8 cellular contexts compared by ENCODE assay signal in the genomic region with DNA sequence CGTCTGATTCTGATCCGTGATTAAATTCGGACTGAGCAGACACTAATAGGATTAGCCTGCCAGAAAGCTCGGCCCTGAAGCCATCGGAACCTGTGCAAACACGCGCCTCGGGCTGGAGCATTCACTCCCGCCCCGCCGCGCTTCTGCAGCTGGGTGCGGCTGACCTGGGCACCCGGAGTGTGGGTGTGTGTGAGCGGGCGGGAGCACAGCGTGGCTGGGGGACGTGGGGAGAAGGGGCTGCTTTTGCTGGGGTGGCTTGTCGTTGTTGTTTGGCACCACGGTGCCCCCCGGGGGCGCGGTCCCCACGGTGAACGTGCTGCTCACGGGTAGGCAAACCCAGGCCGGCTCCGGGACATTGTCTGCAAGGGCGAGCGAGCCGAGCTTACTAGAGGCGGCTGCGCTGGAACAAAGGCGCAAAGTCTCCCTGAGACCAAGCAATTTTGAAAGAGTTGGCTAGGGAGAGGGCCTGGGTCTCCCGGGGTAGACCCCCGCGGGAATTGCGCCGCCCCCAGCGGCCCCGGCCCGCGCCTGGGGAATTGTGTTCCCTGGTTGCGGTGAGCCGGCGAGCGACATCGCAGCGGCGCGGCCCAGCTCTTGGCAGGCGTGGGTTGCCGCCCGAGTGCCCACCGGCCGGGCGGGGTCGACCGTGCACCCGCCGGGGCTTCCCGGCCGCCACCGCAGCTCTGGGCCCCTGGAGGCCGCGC. TPM values are rescaled to one million over a fixed set of nuclear protein-coding genes. Genes with fewer than 3 reads are reported as not detected.
DNase-seq lines count a peak whose midpoint lies in the region; ATAC-seq, FAIRE-seq and TF ChIP-seq lines count a peak whose summit lies in the region.

No MANE protein-coding gene starts in this region.

- 15% methylated on average over 11 of the region's 66 CpGs; no CpG with 5 or more reads in 1 of the 2 experiments for WGBS in IMR-90 (ENCODE audit: extremely low coverage in 2 of 2, insufficient read length in 1 of 2), 2 experiments
- 0 to 25% methylated on average over 57 to 66 of the region's 66 CpGs for WGBS in pancreas, 2 donors

- peak overlapping the region; percentile 77 for H3K9ac ChIP-seq in IMR-90 (ENCODE audit: low read depth, low read length)

- peak overlapping the region; percentile 37; the same call in 1 of the 2 replicates for H3K14ac ChIP-seq in IMR-90 (replicated peaks; ENCODE audit: low read depth, low read length)

- H4K8ac ChIP-seq in IMR-90 (ENCODE audit: low read depth in 2 of 2, low read length in 2 of 2): no peak overlapping the region

- H2AK9ac ChIP-seq in IMR-90 (replicated peaks; ENCODE audit: low read depth, low read length, poor library complexity): peak overlapping the region; percentile 84

- BruUV-seq in IMR-90 (replicated peaks; lab: Mats Ljungman, UMichigan): no TSS peak

- H3K27me3 ChIP-seq in IMR-90 (ENCODE audit: control insufficient read depth, insufficient read depth, low read length) (no peaks in the 10 kb centered on the region), pancreas (no peaks in the 10 kb centered on the region)

- H3K18ac ChIP-seq in IMR-90 (ENCODE audit: low read depth, low read length): peak overlapping the region; percentile 36; the same call in 1 of the 2 replicates

- POLR2A ChIA-PET in IMR-90 (lab: Charles Lee; ENCODE audit: unreplicated experiment): interaction anchor here (1.1 kb wide), 1 partner anchor 276 kb away, joined by 3 read pairs; no protein-coding TSS in a partner anchor

- no peak overlapping the region for H3K27ac Mint-ChIP-seq in activated T-helper 2 cell treated with anti-CD3 and anti-CD28 coated beads, Interferon-gamma antibody, Interleukin-2, Interleukin-4, amounts not matched to agents 10 μg/mL and 5 μg/mL and 100 μg/mL, durations not matched to agents 14 hours and 24 hours and 36 hours

- CTCF ChIA-PET in IMR-90 (lab: Yijun Ruan, JAX): interaction anchor here (1.4 kb wide), 1 partner anchor 277 kb away, joined by 4 read pairs; no protein-coding TSS in a partner anchor

- no peak for TF ChIP-seq CTCF in IMR-90 (conservative IDR thresholded peaks at IDR 0.05; ENCODE audit: low read depth, low read length)
- TF ChIP-seq CTCF in pancreas (IDR thresholded peaks at IDR 0.05): no peak

- H3K4me1 ChIP-seq in IMR-90 (ENCODE audit: control insufficient read depth, insufficient read depth, low read length) (peaks cover 2% of the 10 kb centered on the region), pancreas (no peaks in the 10 kb centered on the region)

- peaks cover 28% of the 10 kb centered on the region for H3K4me1 Mint-ChIP-seq in activated T-helper 2 cell treated with anti-CD3 and anti-CD28 coated beads, Interferon-gamma antibody, Interleukin-2, Interleukin-4, amounts not matched to agents 10 μg/mL and 5 μg/mL and 100 μg/mL, durations not matched to agents 14 hours and 24 hours and 36 hours (ENCODE audit: low read depth)

- no peaks in the 10 kb centered on the region for H3K9me1 ChIP-seq in IMR-90 (ENCODE audit: insufficient read depth, low read length)

- H4K5ac ChIP-seq in IMR-90 (ENCODE audit: low read depth, low read length): 0 out of 2 replicates have a peak overlapping the region, but pooled peaks have one; percentile 25

- H2BK20ac ChIP-seq in IMR-90 (ENCODE audit: low read depth, low read length): no peak overlapping the region

- peak overlapping the region; percentile 88 for H2AFZ ChIP-seq in IMR-90 (replicated peaks; ENCODE audit: low read length, poor library complexity)

- no peak overlapping the region; the same call in 1 of the 2 replicates for H4K91ac ChIP-seq in IMR-90 (ENCODE audit: insufficient read depth, low read depth, low read length)

- H3K27me3 Mint-ChIP-seq in activated T-helper 2 cell treated with anti-CD3 and anti-CD28 coated beads, Interferon-gamma antibody, Interleukin-2, Interleukin-4, amounts not matched to agents 10 μg/mL and 5 μg/mL and 100 μg/mL, durations not matched to agents 14 hours and 24 hours and 36 hours (ENCODE audit: low read depth): peaks cover 23% of the 10 kb centered on the region

- FAIRE-seq in pancreas (lab: Jason Lieb, UNC): no peak

- H2BK5ac ChIP-seq in IMR-90 (ENCODE audit: low read depth, low read length, poor library complexity, severe bottlenecking): peak overlapping the region; percentile 37

- H4K20me1 ChIP-seq in IMR-90 (ENCODE audit: insufficient read depth, low read length): no peaks in the 10 kb centered on the region

- H3K36me3 ChIP-seq in IMR-90 (ENCODE audit: control insufficient read depth, insufficient read depth, low read length) (no peaks in the 10 kb centered on the region), pancreas (no peaks in the 10 kb centered on the region)

- no peak overlapping the region for H2BK15ac ChIP-seq in IMR-90 (ENCODE audit: low read depth, low read length)

- H2BK120ac ChIP-seq in IMR-90 (ENCODE audit: low read depth, low read length): peak overlapping the region; percentile 34; the same call in 1 of the 2 replicates

- no peak for ATAC-seq in IMR-90 (ENCODE audit: low read depth)
- peak; percentile 13 to 32 (median 20) for ATAC-seq in pancreas

- no peak for TF ChIP-seq RAD21 in IMR-90 (IDR thresholded peaks at IDR 0.05; ENCODE audit: low read length)

- no peaks in the 10 kb centered on the region for H3K9me3 Mint-ChIP-seq in activated T-helper 2 cell treated with anti-CD3 and anti-CD28 coated beads, Interferon-gamma antibody, Interleukin-2, Interleukin-4, amounts not matched to agents 10 μg/mL and 5 μg/mL and 100 μg/mL, durations not matched to agents 14 hours and 24 hours and 36 hours

- peak overlapping the region; percentile 56 for H3K4ac ChIP-seq in IMR-90 (ENCODE audit: low read depth, low read length)

- H3K4me3 Mint-ChIP-seq in activated T-helper 2 cell treated with anti-CD3 and anti-CD28 coated beads, Interferon-gamma antibody, Interleukin-2, Interleukin-4, amounts not matched to agents 10 μg/mL and 5 μg/mL and 100 μg/mL, durations not matched to agents 14 hours and 24 hours and 36 hours (ENCODE audit: low read depth): peak overlapping the region; percentile 72

- H3K79me1 ChIP-seq in IMR-90 (ENCODE audit: low read depth in 1 of 2, low read length in 2 of 2): peaks cover 0 to 18% of the 10 kb centered on the region in 2 experiments; a peak in 1 of 4 replicates

- H3K9me3 ChIP-seq in IMR-90 (ENCODE audit: control insufficient read depth, insufficient read depth, low read length) (no peaks in the 10 kb centered on the region), pancreas (no peaks in the 10 kb centered on the region)

- H3K4me3 ChIP-seq in IMR-90 (ENCODE audit: insufficient read depth, low read depth, low read length) (peak overlapping the region; percentile 83), pancreas (peak overlapping the region; percentile 35 to 60 (median 44))

- H3K23ac ChIP-seq in IMR-90 (ENCODE audit: low read depth, low read length): peak overlapping the region; percentile 87; the same call in 1 of the 2 replicates

- H3K36me3 Mint-ChIP-seq in activated T-helper 2 cell treated with anti-CD3 and anti-CD28 coated beads, Interferon-gamma antibody, Interleukin-2, Interleukin-4, amounts not matched to agents 10 μg/mL and 5 μg/mL and 100 μg/mL, durations not matched to agents 14 hours and 24 hours and 36 hours (ENCODE audit: low read depth): peaks cover under 1% of the 10 kb centered on the region

- H3K27ac ChIP-seq in IMR-90 (ENCODE audit: insufficient read depth, low read length) (peak overlapping the region; percentile 92), pancreas (peak overlapping the region; percentile 35 to 87 (median 66))

- dilution Hi-C loops in IMR-90 (cut with HindIII; ENCODE audit: low sequenced_read_pairs, unreplicated experiment): no loop called here

- DNase-seq in AG20443 (ENCODE audit: low spot score) (peak; percentile 7), IMR-90 (peak; percentile 6), head of caudate nucleus (peak in 33 of 42 donors; percentile 22 to 72 (median 38)), pancreas (peak; percentile 7 to 82 (median 36)), NCI-H146 treated with DMSO at 0.1 percent for 48 hours (lab: John Stamatoyannopoulos, UW; ENCODE audit: unreplicated experiment) (no peak), cortex of kidney (lab: John Stamatoyannopoulos, UW) (no peak), T1000 (lab: John Stamatoyannopoulos, UW) (no peak)
- DNase-seq in activated T-helper 2 cell treated with anti-CD3 and anti-CD28 coated beads, Interferon-gamma antibody, Interleukin-2, Interleukin-4, amounts not matched to agents 10 μg/mL and 5 μg/mL and 100 μg/mL, durations not matched to agents 14 hours and 24 hours and 36 hours (ENCODE audit: low spot score): peak; percentile 14

- in situ Hi-C loops in IMR-90 (cut with MboI; ENCODE audit: low sequenced_read_pairs): loop anchor here (25.0 kb wide), 2 partner anchors 348 to 402 kb away; no protein-coding TSS in a partner anchor

- intact Hi-C loops in IMR-90 (cut with micrococcal nuclease): loop anchor here (1.0 to 10.0 kb wide), 5 partner anchors 151 to 327 kb away; no protein-coding TSS in a partner anchor
- intact Hi-C loops in activated T-helper 2 cell treated with anti-CD3 and anti-CD28 coated beads, Interferon-gamma antibody, Interleukin-2, Interleukin-4, amounts not matched to agents 10 μg/mL and 5 μg/mL and 100 μg/mL, durations not matched to agents 14 hours and 24 hours and 36 hours (cut with micrococcal nuclease): loop anchor here (1.0 to 10.0 kb wide), 6 partner anchors 43 to 860 kb away; a partner anchor contains a TSS
- intact Hi-C loops in head of caudate nucleus (cut with DNase I): loop anchor here (10.0 kb wide), 2 partner anchors 120 to 200 kb away; a partner anchor contains a TSS
- intact Hi-C loops in pancreas (cut with DNase I): no loop called here

- peak; percentile 38; the same call in 1 of the 2 replicates for TF ChIP-seq POLR2A in IMR-90 (IDR thresholded peaks at IDR 0.05; ENCODE audit: low read depth, low read length)

- no peak overlapping the region for H2AK5ac ChIP-seq in IMR-90 (ENCODE audit: low read depth, low read length)

- H3K4me2 ChIP-seq in IMR-90 (ENCODE audit: low read depth, low read length): peak overlapping the region; percentile 77

- peak overlapping the region; percentile 65; the same call in 1 of the 2 replicates for H3K56ac ChIP-seq in IMR-90 (ENCODE audit: extremely low read depth, insufficient read depth, low read length)

TF ChIP-seq in IMR-90, 13 proteins besides CTCF, POLR2A, EP300 and RAD21:
- TF ChIP-seq FOS (IDR thresholded peaks at IDR 0.05; ENCODE audit: low read depth, low read length): no peak
- no peak for TF ChIP-seq CEBPB (IDR thresholded peaks at IDR 0.05; ENCODE audit: low read depth, low read length)
- TF ChIP-seq BHLHE40 (IDR thresholded peaks at IDR 0.05; ENCODE audit: low read depth, low read length): no peak
TF ChIP-seq in IMR-90: peak in this region for 0.

RNA-seq across cellular contexts. Expression of a gene that starts 1.4 kb away (rescaled TPM):
- 1.4 TPM in 2 replicates for total RNA-seq in IMR-90 (2012; rRNA removed)
- polyA plus RNA-seq in IMR-90 (2012; rRNA removed): 10.6 and 11.0 TPM in 2 replicates
- 4.8 and 7.3 TPM in 2 replicates for polyA plus RNA-seq in IMR-90 (2012; cell fraction: cytosol; rRNA removed)
- polyA plus RNA-seq in IMR-90 (2012; cell fraction: nucleus; rRNA removed; ENCODE audit: low replicate concordance): 34.4 and 43.8 TPM in 2 replicates
- 12.9 and 18.4 TPM in 2 replicates for total RNA-seq in activated T-helper 2 cell treated with anti-CD3 and anti-CD28 coated beads, Interferon-gamma antibody, Interleukin-2, Interleukin-4, amounts not matched to agents 10 μg/mL and 5 μg/mL and 100 μg/mL, durations not matched to agents 14 hours and 24 hours and 36 hours
- total RNA-seq in pancreas: 1 to 10 TPM; 2.4 to 4.7 (median 3.0) TPM
- 1 to 10 TPM; 3.9 to 8.8 TPM for polyA plus RNA-seq in pancreas

Comparison
In these comparisons a context has a peak if more than half of its experiments do, and no peak if none do; other contexts are left out.
1. DNase-seq: peak in AG20443 (single experiment), IMR-90 (single experiment), activated T-helper 2 cell treated with anti-CD3 and anti-CD28 coated beads, Interferon-gamma antibody, Interleukin-2, Interleukin-4, amounts not matched to agents 10 μg/mL and 5 μg/mL and 100 μg/mL, durations not matched to agents 14 hours and 24 hours and 36 hours (single experiment), head of caudate nucleus (33 of 42) and pancreas (6 of 6); none in NCI-H146 treated with DMSO at 0.1 percent for 48 hours (single experiment), cortex of kidney (single experiment) and T1000 (single experiment).
2. intact Hi-C loops: an anchor here in IMR-90 (1.0 to 10.0 kb wide), activated T-helper 2 cell treated with anti-CD3 and anti-CD28 coated beads, Interferon-gamma antibody, Interleukin-2, Interleukin-4, amounts not matched to agents 10 μg/mL and 5 μg/mL and 100 μg/mL, durations not matched to agents 14 hours and 24 hours and 36 hours (1.0 to 10.0 kb wide) and head of caudate nucleus (10.0 kb wide); none called in pancreas.